Comparison of ENCODE assay signal across 9 cellular contexts in the genomic region with DNA sequence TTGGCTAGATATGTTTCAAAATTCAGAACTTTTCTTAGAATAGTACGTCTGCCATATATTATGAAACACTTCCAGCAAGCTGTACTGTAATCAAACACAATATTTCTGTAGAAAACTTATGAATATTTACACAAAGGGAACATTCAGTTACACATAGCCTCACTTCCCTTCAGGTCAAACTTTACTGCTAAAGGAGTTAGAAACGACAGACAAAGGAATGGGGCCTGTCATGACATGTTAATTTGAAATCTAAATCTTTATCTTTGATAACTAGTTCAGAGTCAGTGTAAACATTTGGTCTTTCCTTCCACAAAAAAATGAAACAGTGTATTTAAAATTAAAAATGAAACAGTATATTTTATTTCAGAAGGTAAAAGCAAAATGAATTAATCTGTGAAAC. TPM values are rescaled to one million over a fixed set of nuclear protein-coding genes. Genes with fewer than 3 reads are reported as not detected.
DNase-seq lines count a peak whose midpoint lies in the region; ATAC-seq, FAIRE-seq and TF ChIP-seq lines count a peak whose summit lies in the region.
"Had no signal": no experiment of that assay in that cellular context is flagged by ENCODE, and none has a peak within 500 bp of the region (broad histone marks: within the 10 kb centered on the region; RNA-seq: fewer than 3 reads in every experiment).

No MANE protein-coding gene starts in this region.

- intact Hi-C loops in GM12878 (cut with micrococcal nuclease; ENCODE audit: unreplicated experiment), result loop anchor here (5.0 to 10.0 kb wide), 2 partner anchors 127 to 580 kb away; partner anchors contain the start of gene TMEM243

- peak overlapping the region; percentile 86 for H2AFZ ChIP-seq in GM12878 (ENCODE audit: control insufficient read depth, low read depth, low read length)
- H2AFZ ChIP-seq in trophoblast cell (ENCODE audit: insufficient read depth, low read length, poor library complexity), result no peak overlapping the region

- POLR2A ChIA-PET in GM12878 (lab: Charles Lee), result interaction anchor here (1.2 to 3.6 kb wide), 5 partner anchors 17 to 532 kb away, joined by 3 to 11 read pairs (median 5); partner anchors contain the start of genes DBF4, DMTF1 and SLC25A40

- WGBS in GM12878 (ENCODE audit: insufficient coverage, insufficient replicate concordance, low lambda C conversion rate, missing lambda C conversion rate), result 4% methylated on average over 2 of the region's 2 CpGs
- WGBS in mesodermal cell (ENCODE audit: insufficient coverage in 2 of 2), 2 experiments, result no CpG with 5 or more reads among the region's 2 CpGs
- WGBS in trophoblast cell (ENCODE audit: extremely low coverage, insufficient coverage, insufficient read length), result no CpG with 5 or more reads among the region's 2 CpGs

- no peak overlapping the region for H3K18ac ChIP-seq in trophoblast cell (ENCODE audit: low read length)

- H3K79me2 ChIP-seq in GM12878 (ENCODE audit: control insufficient read depth, insufficient read depth, low read length), result peaks cover 29% of the 10 kb centered on the region
- H3K79me2 ChIP-seq in trophoblast cell (ENCODE audit: control insufficient read depth, insufficient read depth, low read length, poor library complexity), result peaks cover 4% of the 10 kb centered on the region

- H3K9me3 Mint-ChIP-seq in stimulated activated naive CD8-positive, alpha-beta T cell treated with anti-CD3 and anti-CD28 coated beads, Interleukin-15, Interleukin-2, amounts not matched to agents 100 ng/mL and 50 ng/mL, for 24 hours, result no peaks in the 10 kb centered on the region

- no peak for FAIRE-seq in GM12878 (lab: Jason Lieb, UNC)
- FAIRE-seq in HTR-8/SVneo (lab: Jason Lieb, UNC), result no peak

- RAD21 ChIA-PET in GM12878 (lab: Charles Lee; ENCODE audit: unreplicated experiment), result interaction anchor here (0.7 to 2.5 kb wide), 3 partner anchors 28 to 190 kb away, joined by 3 to 13 read pairs (median 4); no protein-coding TSS in a partner anchor

- ATAC-seq in stimulated activated naive CD8-positive, alpha-beta T cell treated with anti-CD3 and anti-CD28 coated beads, Interleukin-15, Interleukin-2, amounts not matched to agents 100 U/mL and 50 U/mL, for 24 hours, result no peak
- ATAC-seq in GM12878, result no peak

- no peak overlapping the region for H3K4ac ChIP-seq in trophoblast cell (ENCODE audit: low read depth, low read length)

- H3K4me1 ChIP-seq in GM12878 (ENCODE audit: control insufficient read depth, insufficient read depth, low read length) (no peaks in the 10 kb centered on the region), mesodermal cell (ENCODE audit: control insufficient read depth, insufficient read depth, low read length, poor library complexity, severe bottlenecking) (no peaks in the 10 kb centered on the region), trophoblast cell (ENCODE audit: control insufficient read depth in 1 of 2, insufficient read depth in 2 of 2, low read length in 2 of 2) (peaks cover 0 to 3% of the 10 kb centered on the region in 2 experiments)

- H2BK5ac ChIP-seq in trophoblast cell (ENCODE audit: low read depth, low read length, poor library complexity), result no peak overlapping the region

- H2BK120ac ChIP-seq in trophoblast cell (ENCODE audit: insufficient read depth, low read length, poor library complexity), result no peak overlapping the region

- H3K4me3 Mint-ChIP-seq in stimulated activated naive CD8-positive, alpha-beta T cell treated with anti-CD3 and anti-CD28 coated beads, Interleukin-15, Interleukin-2, amounts not matched to agents 100 ng/mL and 50 ng/mL, for 24 hours, result peak overlapping the region; percentile 98

- BruUV-seq in GM12878 (replicated peaks; lab: Mats Ljungman, UMichigan), result no TSS peak

- H3K27ac ChIP-seq in GM12878 (ENCODE audit: control insufficient read depth, insufficient read depth) (peak overlapping the region; percentile 76), mesodermal cell (ENCODE audit: low read depth, low read length, severe bottlenecking) (no peak overlapping the region), trophoblast cell (ENCODE audit: low read depth, low read length) (no peak overlapping the region)

- H3K23ac ChIP-seq in trophoblast cell (ENCODE audit: low read length), result no peak overlapping the region

- no peak for TF ChIP-seq POLR2A in GM12878 (IDR thresholded peaks at IDR 0.05; ENCODE audit: low read depth, low read length)

- H3K79me1 ChIP-seq in trophoblast cell (ENCODE audit: low read length), result peaks cover 5% of the 10 kb centered on the region

- H3K14ac ChIP-seq in trophoblast cell (ENCODE audit: low read length), result no peak overlapping the region

- H4K8ac ChIP-seq in trophoblast cell (ENCODE audit: low read depth, low read length), result no peak overlapping the region

- H3K4me2 ChIP-seq in GM12878 (ENCODE audit: control insufficient read depth, insufficient read depth) (peak overlapping the region; percentile 94), trophoblast cell (ENCODE audit: low read length) (no peak overlapping the region)

- TF ChIP-seq RAD21 in GM12878 (IDR thresholded peaks at IDR 0.05; ENCODE audit: insufficient read depth, low read depth, low read length), result no peak

- in situ Hi-C loops in GM12878 (cut with MboI), result no loop called here

- H2AK5ac ChIP-seq in trophoblast cell (ENCODE audit: low read length), result no peak overlapping the region

- H3K4me1 Mint-ChIP-seq in stimulated activated naive CD8-positive, alpha-beta T cell treated with anti-CD3 and anti-CD28 coated beads, Interleukin-15, Interleukin-2, amounts not matched to agents 100 ng/mL and 50 ng/mL, for 24 hours (ENCODE audit: low read depth), result peaks cover 49% of the 10 kb centered on the region

- SMC1A ChIA-PET in GM12878 (lab: Charles Lee; ENCODE audit: uncharacterized antibody, unreplicated experiment), result interaction anchor here (0.7 to 5.9 kb wide), 6 partner anchors 7 to 127 kb away, joined by 3 to 37 read pairs (median 5); no protein-coding TSS in a partner anchor

- peak overlapping the region; percentile 91 for H3K27ac Mint-ChIP-seq in stimulated activated naive CD8-positive, alpha-beta T cell treated with anti-CD3 and anti-CD28 coated beads, Interleukin-15, Interleukin-2, amounts not matched to agents 100 ng/mL and 50 ng/mL, for 24 hours

- no peaks in the 10 kb centered on the region for H4K20me1 ChIP-seq in GM12878 (ENCODE audit: control insufficient read depth, insufficient read depth)

- H3K9me3 ChIP-seq in GM12878 (replicated peaks; ENCODE audit: control insufficient read depth, insufficient read depth, low read length) (no peaks in the 10 kb centered on the region), mesodermal cell (ENCODE audit: control insufficient read depth, low read length) (no peaks in the 10 kb centered on the region), trophoblast cell (ENCODE audit: insufficient read depth, low read depth, low read length) (no peaks in the 10 kb centered on the region)

- no peak for TF ChIP-seq EP300 in GM12878 (IDR thresholded peaks at IDR 0.05; ENCODE audit: borderline replicate concordance in 1 of 2, control insufficient read depth in 1 of 2, low read depth in 2 of 2, low read length in 2 of 2)

- H4K12ac ChIP-seq in trophoblast cell (ENCODE audit: low read depth, low read length), result no peak overlapping the region

- peaks cover 0 to 7% of the 10 kb centered on the region in 2 experiments; a peak in 1 of 4 replicates for H3K36me3 ChIP-seq in GM12878 (ENCODE audit: control insufficient read depth in 2 of 2, insufficient read depth in 2 of 2, low read length in 1 of 2)
- H3K36me3 ChIP-seq in mesodermal cell (ENCODE audit: control insufficient read depth, insufficient read depth, low read length), result peaks cover 8% of the 10 kb centered on the region
- peaks cover 0 to 4% of the 10 kb centered on the region in 2 experiments for H3K36me3 ChIP-seq in trophoblast cell (ENCODE audit: control insufficient read depth in 1 of 2, insufficient read depth in 2 of 2, low read length in 2 of 2)

- H3K36me3 Mint-ChIP-seq in stimulated activated naive CD8-positive, alpha-beta T cell treated with anti-CD3 and anti-CD28 coated beads, Interleukin-15, Interleukin-2, amounts not matched to agents 100 ng/mL and 50 ng/mL, for 24 hours (ENCODE audit: low read depth), result peaks cover 26% of the 10 kb centered on the region

- no peak for DNase-seq in stimulated activated naive CD8-positive, alpha-beta T cell treated with anti-CD3 and anti-CD28 coated beads, Interleukin-15, Interleukin-2, amounts not matched to agents 100 U/mL and 50 U/mL, for 24 hours
- DNase-seq in GM12878 (ENCODE audit: low read depth, low spot score), result no peak
- no peak for DNase-seq in HTR-8/SVneo (ENCODE audit: insufficient read length, low spot score)
- DNase-seq in central memory CD4-positive, alpha-beta T cell, result no peak
- DNase-seq in retina, result no peak
- DNase-seq in trophoblast cell, result no peak
- DNase-seq: activated CD4-positive, alpha-beta T cell treated with anti-CD3 and anti-CD28 coated beads for 48 hours had no signal

- no peaks in the 10 kb centered on the region for H3K27me3 ChIP-seq in GM12878 (replicated peaks in 1 of 2; ENCODE audit: control insufficient read depth in 2 of 2, insufficient read depth in 2 of 2, low read length in 1 of 2)
- H3K27me3 ChIP-seq in trophoblast cell (ENCODE audit: insufficient read depth, low read length), result no peaks in the 10 kb centered on the region

- no peak for TF ChIP-seq CTCF in GM12878 (IDR thresholded peaks at IDR 0.05 in 2 of 3, conservative IDR thresholded peaks at IDR 0.05 in 1 of 3; ENCODE audit: control insufficient read depth in 2 of 3, extremely low read depth in 1 of 3, insufficient read depth in 1 of 3, low read depth in 3 of 3, low read length in 3 of 3)

- no peak overlapping the region for H2BK12ac ChIP-seq in trophoblast cell (ENCODE audit: low read length)

- peak overlapping the region; percentile 80 for H3K4me3 ChIP-seq in GM12878
- peak overlapping the region; percentile 54 for H3K4me3 ChIP-seq in mesodermal cell (ENCODE audit: extremely low read depth, insufficient read depth, low read length, poor library complexity, severe bottlenecking)
- H3K4me3 ChIP-seq in trophoblast cell (ENCODE audit: low read depth, low read length), result no peak overlapping the region

- H3K9ac ChIP-seq in GM12878 (ENCODE audit: control insufficient read depth, insufficient read depth, low read length), result peak overlapping the region; percentile 74
- no peak overlapping the region for H3K9ac ChIP-seq in trophoblast cell (ENCODE audit: low read length)

- H4K91ac ChIP-seq in trophoblast cell (ENCODE audit: low read depth, low read length), result no peak overlapping the region

- no peaks in the 10 kb centered on the region for H3K27me3 Mint-ChIP-seq in stimulated activated naive CD8-positive, alpha-beta T cell treated with anti-CD3 and anti-CD28 coated beads, Interleukin-15, Interleukin-2, amounts not matched to agents 100 ng/mL and 50 ng/mL, for 24 hours

- CTCF ChIA-PET in GM12878 (lab: Yijun Ruan, JAX), result interaction anchor here (1.0 to 2.0 kb wide), 2 partner anchors 72 to 150 kb away, joined by 3 to 8 read pairs; no protein-coding TSS in a partner anchor

RNA-seq across cellular contexts. Expression of gene CROT, which starts 1.0 kb away (rescaled TPM):
- total RNA-seq in GM12878 (2013; cell fraction: nucleolus; rRNA removed), result 51.6 and 54.8 TPM in 2 replicates
- 9.0 and 9.8 TPM in 2 replicates for total RNA-seq in GM12878 (2014; rRNA removed)
- total RNA-seq in GM12878 (2014; rRNA removed; fragmentation: Illumina TruSeq; extraction: Trizol), result 13.0 and 13.1 TPM in 2 replicates
- total RNA-seq in GM12878 (2021), result 8.4 and 9.4 TPM in 2 replicates
- 3.1 TPM for polyA plus RNA-seq in GM12878 (2011; ENCODE audit: low read depth)
- 13.9 and 21.4 TPM in 2 replicates for polyA plus RNA-seq in GM12878 (2011; rRNA removed)
- polyA plus RNA-seq in GM12878 (2011; cell fraction: cytosol; rRNA removed), result 4.1 and 4.8 TPM in 2 replicates
- 14.8 and 22.2 TPM in 2 replicates for polyA plus RNA-seq in GM12878 (2011; cell fraction: nucleus; rRNA removed)
- 4.4 and 5.1 TPM in 2 replicates for polyA plus RNA-seq in GM12878 (2012)
- polyA plus RNA-seq in GM12878 (2014; fragmentation: Illumina TruSeq; extraction: Trizol), result 11.8 and 14.8 TPM in 2 replicates
- polyA plus RNA-seq in GM12878 (2014; fragmentation: Nextera tagmentation; extraction: Ambion mirVana), result 1 to 10 TPM; 5.5 to 6.0 TPM
- polyA plus RNA-seq in GM12878 (2014; rRNA removed), result 8.3 and 12.4 TPM in 2 replicates
- 10 to 100 TPM; 14.6 to 15.9 TPM for polyA plus RNA-seq in GM12878 (2016; fragmentation: Nextera tagmentation; extraction: Ambion mirVana)
- 7.1 and 8.9 TPM in 2 replicates for polyA minus RNA-seq in GM12878 (2011; rRNA and poly(A)+ RNA removed)
- 3.0 and 5.7 TPM in 2 replicates for polyA minus RNA-seq in GM12878 (2011; cell fraction: cytosol; rRNA and poly(A)+ RNA removed)
- 14.3 and 27.0 TPM in 2 replicates for polyA minus RNA-seq in GM12878 (2011; cell fraction: nucleus; rRNA and poly(A)+ RNA removed)
- polyA plus RNA-seq in mesodermal cell (2013, experiment 1 of 2), result 7.3 TPM
- polyA plus RNA-seq in mesodermal cell (2013, experiment 2 of 2), result 9.4 TPM
- 14.0 and 15.9 TPM in 2 replicates for polyA plus RNA-seq in trophoblast cell (2013)
